Comparison of ENCODE assay signal across 12 cellular contexts in the genomic region with DNA sequence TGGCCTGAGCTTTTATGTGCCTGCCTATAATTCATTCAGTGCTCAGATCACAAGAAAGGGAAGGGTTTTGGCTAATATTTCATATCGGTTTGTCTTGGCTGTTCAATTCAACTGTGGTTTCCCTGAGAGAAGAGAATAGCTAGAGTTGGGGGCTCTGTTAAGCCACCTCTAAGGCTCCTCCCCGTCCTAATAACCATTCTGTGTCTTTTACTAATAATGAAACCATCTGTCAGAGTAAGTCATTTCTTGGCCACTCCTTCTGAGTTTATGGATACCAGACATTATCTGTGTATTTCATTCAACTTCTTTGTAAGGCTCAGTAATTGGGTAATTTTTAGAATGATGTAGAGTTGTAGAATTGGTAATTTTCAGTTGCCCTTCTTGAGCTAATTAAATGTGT. TPM values are rescaled to one million over a fixed set of nuclear protein-coding genes. Genes with fewer than 3 reads are reported as not detected.
DNase-seq lines count a peak whose midpoint lies in the region; ATAC-seq and TF ChIP-seq lines count a peak whose summit lies in the region.
"Had no signal": no experiment of that assay in that cellular context is flagged by ENCODE, and none has a peak within 500 bp of the region (broad histone marks: within the 10 kb centered on the region; RNA-seq: fewer than 3 reads in every experiment).

No MANE protein-coding gene starts in this region.

- POLR2A ChIA-PET in GM10248 (lab: Yijun Ruan, JAX): interaction anchor here (0.7 kb wide), 1 partner anchor 13 kb away, joined by 3 read pairs; no protein-coding TSS in a partner anchor
- POLR2A ChIA-PET in naive thymus-derived CD8-positive, alpha-beta T cell (lab: Charles Lee): no interaction called here
- POLR2A ChIA-PET in CD8-positive, alpha-beta T cell (lab: Charles Lee): no interaction called here

- WGBS in thyroid gland, 2 donors: 86 to 87% methylated on average over 2 of the region's 2 CpGs

- CTCF ChIA-PET in GM10248 (lab: Yijun Ruan, JAX): interaction anchor here (0.8 to 4.3 kb wide), 6 partner anchors 9 to 53 kb away, joined by 3 to 19 read pairs (median 4); no protein-coding TSS in a partner anchor
- CTCF ChIA-PET in CD8-positive, alpha-beta T cell (lab: Charles Lee): interaction anchor here (2.1 kb wide), 1 partner anchor 63 kb away, joined by 6 read pairs; no protein-coding TSS in a partner anchor

- intact Hi-C loops in thyroid gland (cut with DNase I): no loop called here
- intact Hi-C loops in uterus (cut with DNase I; ENCODE audit: low total_unique reads): no loop called here
- intact Hi-C loops in CD8-positive, alpha-beta T cell (cut with DNase I, micrococcal nuclease): loop anchor here (5.0 to 10.0 kb wide), 2 partner anchors 199 to 313 kb away; a partner anchor contains a TSS

- no peaks in the 10 kb centered on the region for H3K9me3 Mint-ChIP-seq in naive thymus-derived CD8-positive, alpha-beta T cell
- H3K9me3 Mint-ChIP-seq in CD8-positive, alpha-beta T cell: no peaks in the 10 kb centered on the region
- H3K9me3 Mint-ChIP-seq: activated naive CD8-positive, alpha-beta T cell treated with anti-CD3 and anti-CD28 coated beads, Interleukin-2, amount 10 ng/mL, durations not matched to agents 7 days and 5 days; endodermal cell had no signal

- H3K9me3 ChIP-seq in thyroid gland (no peaks in the 10 kb centered on the region), uterus (no peaks in the 10 kb centered on the region)
- no peaks in the 10 kb centered on the region for H3K9me3 ChIP-seq in CD8-positive, alpha-beta T cell (ENCODE audit: low read length)

- H3K27me3 Mint-ChIP-seq in naive thymus-derived CD8-positive, alpha-beta T cell: no peaks in the 10 kb centered on the region
- no peaks in the 10 kb centered on the region for H3K27me3 Mint-ChIP-seq in CD8-positive, alpha-beta T cell (ENCODE audit: low read depth)
- H3K27me3 Mint-ChIP-seq: activated naive CD8-positive, alpha-beta T cell treated with anti-CD3 and anti-CD28 coated beads, Interleukin-2, amount 10 ng/mL, durations not matched to agents 7 days and 5 days had no signal

- no peaks in the 10 kb centered on the region for H3K36me3 ChIP-seq in thyroid gland
- H3K36me3 ChIP-seq in uterus: no peaks in the 10 kb centered on the region
- H3K36me3 ChIP-seq in CD8-positive, alpha-beta T cell (ENCODE audit: insufficient read depth, low read length): no peaks in the 10 kb centered on the region

- H3K36me3 Mint-ChIP-seq in naive thymus-derived CD8-positive, alpha-beta T cell: peaks cover 0 to 3% (median 0%) of the 10 kb centered on the region in 3 donors
- H3K36me3 Mint-ChIP-seq in CD8-positive, alpha-beta T cell: peaks cover 11% of the 10 kb centered on the region

- peaks cover 28 to 49% of the 10 kb centered on the region in 2 donors for H3K4me1 ChIP-seq in thyroid gland
- peaks cover 0 to 4% of the 10 kb centered on the region in 2 donors for H3K4me1 ChIP-seq in uterus
- H3K4me1 ChIP-seq in CD8-positive, alpha-beta T cell (ENCODE audit: insufficient read depth, low read length): no peaks in the 10 kb centered on the region

- H3K27ac ChIP-seq in thyroid gland: no peak overlapping the region
- H3K27ac ChIP-seq in uterus: no peak overlapping the region
- H3K27ac ChIP-seq in CD8-positive, alpha-beta T cell (ENCODE audit: low read depth, low read length): no peak overlapping the region

- no peak overlapping the region for H3K4me3 ChIP-seq in thyroid gland (replicated peaks in 1 of 3)
- H3K4me3 ChIP-seq in uterus: no peak overlapping the region
- H3K4me3 ChIP-seq in CD8-positive, alpha-beta T cell (ENCODE audit: low read depth, low read length): no peak overlapping the region

- TF ChIP-seq POLR2A in thyroid gland (IDR thresholded peaks at IDR 0.05): no peak
- no peak for TF ChIP-seq POLR2A in uterus (IDR thresholded peaks at IDR 0.05)

- H3K4me1 Mint-ChIP-seq in naive thymus-derived CD8-positive, alpha-beta T cell: peaks cover 7 to 50% (median 10%) of the 10 kb centered on the region in 4 donors
- H3K4me1 Mint-ChIP-seq in CD8-positive, alpha-beta T cell (ENCODE audit: low read depth): peaks cover 20% of the 10 kb centered on the region

- peak overlapping the region in 1 of 10 donors; percentile 33 for H3K4me3 Mint-ChIP-seq in naive thymus-derived CD8-positive, alpha-beta T cell
- H3K4me3 Mint-ChIP-seq in CD8-positive, alpha-beta T cell: no peak overlapping the region
- H3K4me3 Mint-ChIP-seq: activated naive CD8-positive, alpha-beta T cell treated with anti-CD3 and anti-CD28 coated beads, Interleukin-2, amount 10 ng/mL, durations not matched to agents 7 days and 5 days; endodermal cell had no signal

- TF ChIP-seq CTCF in GM10248 (IDR thresholded peaks at IDR 0.05; ENCODE audit: control extremely low read depth, extremely low read depth, low read depth, missing control alignments): no peak
- no peak for TF ChIP-seq CTCF in thyroid gland (IDR thresholded peaks at IDR 0.05)
- no peak for TF ChIP-seq CTCF in uterus (IDR thresholded peaks at IDR 0.05)
- TF ChIP-seq CTCF in CD8-positive, alpha-beta T cell (IDR thresholded peaks at IDR 0.05): no peak

- ATAC-seq in HG02798 (IDR thresholded peaks at IDR 0.05; ENCODE audit: poor library complexity, unreplicated experiment) (peak; percentile 62), HG03571 (IDR thresholded peaks at IDR 0.05; ENCODE audit: unreplicated experiment) (peak; percentile 46)
- no peak for ATAC-seq in naive thymus-derived CD8-positive, alpha-beta T cell
- no peak for ATAC-seq in CD8-positive, alpha-beta T cell

- peak; percentile 68 for DNase-seq in GM10248 (ENCODE audit: extremely low spot score)
- peak; percentile 51 for DNase-seq in GM19238 (ENCODE audit: insufficient read length, low spot score)
- DNase-seq in thyroid gland: no peak
- no peak for DNase-seq in naive thymus-derived CD8-positive, alpha-beta T cell
- no peak for DNase-seq in uterus
- DNase-seq in CD8-positive, alpha-beta T cell: no peak
- DNase-seq: activated naive CD8-positive, alpha-beta T cell treated with anti-CD3 and anti-CD28 coated beads, Interleukin-2, amount 10 ng/mL, durations not matched to agents 7 days and 5 days; endodermal cell; Kasumi-1; nucleus accumbens had no signal

- H3K27me3 ChIP-seq in thyroid gland (no peaks in the 10 kb centered on the region), uterus (no peaks in the 10 kb centered on the region)
- H3K27me3 ChIP-seq in CD8-positive, alpha-beta T cell (ENCODE audit: insufficient read depth, low read length): no peaks in the 10 kb centered on the region

- H3K27ac Mint-ChIP-seq in naive thymus-derived CD8-positive, alpha-beta T cell: no peak overlapping the region
- H3K27ac Mint-ChIP-seq in CD8-positive, alpha-beta T cell: no peak overlapping the region
- H3K27ac Mint-ChIP-seq: endodermal cell had no signal

RNA-seq across cellular contexts. Expression of a gene that starts 5.2 kb away (rescaled TPM):
- 10 to 100 TPM; 23.9 to 61.1 (median 31.8) TPM for total RNA-seq in thyroid gland
- total RNA-seq in naive thymus-derived CD8-positive, alpha-beta T cell: 1 to 10 TPM; 2.4 to 3.0 TPM
- polyA plus RNA-seq in naive thymus-derived CD8-positive, alpha-beta T cell: 1 to 10 TPM; 1.7 to 8.0 (median 2.5) TPM
- total RNA-seq in uterus: 1 to 10 TPM in 2 of 4 donors, under 1 TPM in 2; 0.77 to 6.2 (median 1.9) TPM
- total RNA-seq in CD8-positive, alpha-beta T cell: 10 to 100 TPM; 17.7 to 18.9 TPM

Comparison
In these comparisons a context has a peak if more than half of its experiments do, and no peak if none do; other contexts are left out.
1. DNase-seq: peak in GM10248 (single experiment) and GM19238 (single experiment); none in thyroid gland (0 of 2), naive thymus-derived CD8-positive, alpha-beta T cell (0 of 10), uterus (0 of 2) and CD8-positive, alpha-beta T cell (0 of 7).
2. ATAC-seq: peak in HG02798 (single experiment) and HG03571 (single experiment); none in naive thymus-derived CD8-positive, alpha-beta T cell (0 of 2) and CD8-positive, alpha-beta T cell (single experiment).
3. intact Hi-C loops: an anchor here in CD8-positive, alpha-beta T cell (5.0 to 10.0 kb wide); none called in thyroid gland and uterus.